In the genomic region with DNA sequence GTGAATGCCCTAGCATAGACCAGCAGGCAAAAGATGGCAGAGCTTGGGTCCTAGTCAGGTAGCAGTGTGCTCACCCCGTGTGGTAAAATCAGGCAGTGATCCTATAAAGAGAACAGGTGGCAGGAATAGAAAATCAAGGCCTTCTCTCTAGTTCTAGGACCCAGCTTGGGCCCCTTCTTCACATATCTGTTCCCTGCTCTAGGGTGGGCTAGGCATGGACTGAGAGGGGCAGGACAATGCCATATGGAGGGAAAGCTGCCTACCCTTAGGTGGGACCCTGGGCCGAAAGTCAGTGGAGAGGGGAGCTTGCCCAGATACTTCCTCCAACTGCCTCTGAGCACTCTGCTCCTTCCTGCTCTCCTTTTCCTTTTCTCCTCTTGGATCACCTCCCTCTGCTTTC, we compare ENCODE assay signal across 1 cellular context.
TF ChIP-seq lines count a peak whose summit lies in the region.

No MANE protein-coding gene starts in this region.

TF ChIP-seq in GM23338, 12 proteins besides CTCF, POLR2A, EP300 and RAD21 (continued from another document):
- TF ChIP-seq, protein P1, sequence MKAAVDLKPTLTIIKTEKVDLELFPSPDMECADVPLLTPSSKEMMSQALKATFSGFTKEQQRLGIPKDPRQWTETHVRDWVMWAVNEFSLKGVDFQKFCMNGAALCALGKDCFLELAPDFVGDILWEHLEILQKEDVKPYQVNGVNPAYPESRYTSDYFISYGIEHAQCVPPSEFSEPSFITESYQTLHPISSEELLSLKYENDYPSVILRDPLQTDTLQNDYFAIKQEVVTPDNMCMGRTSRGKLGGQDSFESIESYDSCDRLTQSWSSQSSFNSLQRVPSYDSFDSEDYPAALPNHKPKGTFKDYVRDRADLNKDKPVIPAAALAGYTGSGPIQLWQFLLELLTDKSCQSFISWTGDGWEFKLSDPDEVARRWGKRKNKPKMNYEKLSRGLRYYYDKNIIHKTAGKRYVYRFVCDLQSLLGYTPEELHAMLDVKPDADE (IDR thresholded peaks at IDR 0.05): no peak
- TF ChIP-seq EZH2phosphoT487 (IDR thresholded peaks at IDR 0.05; ENCODE audit: unreplicated experiment): no peak
- TF ChIP-seq, protein P2, sequence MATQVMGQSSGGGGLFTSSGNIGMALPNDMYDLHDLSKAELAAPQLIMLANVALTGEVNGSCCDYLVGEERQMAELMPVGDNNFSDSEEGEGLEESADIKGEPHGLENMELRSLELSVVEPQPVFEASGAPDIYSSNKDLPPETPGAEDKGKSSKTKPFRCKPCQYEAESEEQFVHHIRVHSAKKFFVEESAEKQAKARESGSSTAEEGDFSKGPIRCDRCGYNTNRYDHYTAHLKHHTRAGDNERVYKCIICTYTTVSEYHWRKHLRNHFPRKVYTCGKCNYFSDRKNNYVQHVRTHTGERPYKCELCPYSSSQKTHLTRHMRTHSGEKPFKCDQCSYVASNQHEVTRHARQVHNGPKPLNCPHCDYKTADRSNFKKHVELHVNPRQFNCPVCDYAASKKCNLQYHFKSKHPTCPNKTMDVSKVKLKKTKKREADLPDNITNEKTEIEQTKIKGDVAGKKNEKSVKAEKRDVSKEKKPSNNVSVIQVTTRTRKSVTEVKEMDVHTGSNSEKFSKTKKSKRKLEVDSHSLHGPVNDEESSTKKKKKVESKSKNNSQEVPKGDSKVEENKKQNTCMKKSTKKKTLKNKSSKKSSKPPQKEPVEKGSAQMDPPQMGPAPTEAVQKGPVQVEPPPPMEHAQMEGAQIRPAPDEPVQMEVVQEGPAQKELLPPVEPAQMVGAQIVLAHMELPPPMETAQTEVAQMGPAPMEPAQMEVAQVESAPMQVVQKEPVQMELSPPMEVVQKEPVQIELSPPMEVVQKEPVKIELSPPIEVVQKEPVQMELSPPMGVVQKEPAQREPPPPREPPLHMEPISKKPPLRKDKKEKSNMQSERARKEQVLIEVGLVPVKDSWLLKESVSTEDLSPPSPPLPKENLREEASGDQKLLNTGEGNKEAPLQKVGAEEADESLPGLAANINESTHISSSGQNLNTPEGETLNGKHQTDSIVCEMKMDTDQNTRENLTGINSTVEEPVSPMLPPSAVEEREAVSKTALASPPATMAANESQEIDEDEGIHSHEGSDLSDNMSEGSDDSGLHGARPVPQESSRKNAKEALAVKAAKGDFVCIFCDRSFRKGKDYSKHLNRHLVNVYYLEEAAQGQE (IDR thresholded peaks at IDR 0.05; ENCODE audit: unreplicated experiment): no peak
- no peak for TF ChIP-seq NANOG (IDR thresholded peaks at IDR 0.05; ENCODE audit: borderline replicate concordance)
- TF ChIP-seq ZNF331 (CRISPR knock-in tag; IDR thresholded peaks at IDR 0.05; ENCODE audit: low read depth): no peak
- no peak for TF ChIP-seq CREB1 (CRISPR knock-in tag; IDR thresholded peaks at IDR 0.05; ENCODE audit: low read depth)
